ENCODE assay signal across 10 cellular contexts in genomic region chr6:72787521-72788031, GRCh38.
DNase-seq lines count a peak whose midpoint lies in the region; ATAC-seq and TF ChIP-seq lines count a peak whose summit lies in the region.
"Had no signal": no experiment of that assay in that cellular context is flagged by ENCODE, and none has a peak within 500 bp of the region (broad histone marks: within the 10 kb centered on the region; RNA-seq: fewer than 3 reads in every experiment).

No MANE protein-coding gene starts in this region.

- no peak overlapping the region for H3K4me3 Mint-ChIP-seq in activated CD4-positive, alpha-beta T cell treated with anti-CD3 and anti-CD28 coated beads, Interleukin-2, amount 10 ng/mL, durations not matched to agents 24 days and 14 days
- no peak overlapping the region for H3K4me3 Mint-ChIP-seq in type B pancreatic cell
- H3K4me3 Mint-ChIP-seq: nephron had no signal

- no peaks in the 10 kb centered on the region for H3K36me3 Mint-ChIP-seq in activated CD4-positive, alpha-beta T cell treated with anti-CD3 and anti-CD28 coated beads, Interleukin-2, amount 10 ng/mL, durations not matched to agents 24 days and 14 days (ENCODE audit: low read depth)
- H3K36me3 Mint-ChIP-seq in type B pancreatic cell = no peaks in the 10 kb centered on the region

- H3K9me3 Mint-ChIP-seq in activated CD4-positive, alpha-beta T cell treated with anti-CD3 and anti-CD28 coated beads, Interleukin-2, amount 10 ng/mL, durations not matched to agents 24 days and 14 days = no peaks in the 10 kb centered on the region
- H3K9me3 Mint-ChIP-seq in type B pancreatic cell = no peaks in the 10 kb centered on the region
- H3K9me3 Mint-ChIP-seq: nephron had no signal

- no peaks in the 10 kb centered on the region for H3K27me3 Mint-ChIP-seq in activated CD4-positive, alpha-beta T cell treated with anti-CD3 and anti-CD28 coated beads, Interleukin-2, amount 10 ng/mL, durations not matched to agents 24 days and 14 days
- no peaks in the 10 kb centered on the region for H3K27me3 Mint-ChIP-seq in type B pancreatic cell

- no peak overlapping the region for H3K27ac Mint-ChIP-seq in activated CD4-positive, alpha-beta T cell treated with anti-CD3 and anti-CD28 coated beads, Interleukin-2, amount 10 ng/mL, durations not matched to agents 24 days and 14 days
- peak overlapping the region; percentile 57 for H3K27ac Mint-ChIP-seq in type B pancreatic cell
- H3K27ac Mint-ChIP-seq: nephron had no signal

- ATAC-seq in HG03045 (IDR thresholded peaks at IDR 0.05; ENCODE audit: unreplicated experiment) (no peak), GM21360 (IDR thresholded peaks at IDR 0.05; ENCODE audit: unreplicated experiment) (no peak)

- intact Hi-C loops in activated CD4-positive, alpha-beta T cell treated with anti-CD3 and anti-CD28 coated beads, Interleukin-2, amount 10 ng/mL, durations not matched to agents 24 days and 14 days (cut with micrococcal nuclease) = no loop called here

- no peak for TF ChIP-seq CTCF in type B pancreatic cell (conservative IDR thresholded peaks at IDR 0.05)

- H3K4me1 Mint-ChIP-seq in activated CD4-positive, alpha-beta T cell treated with anti-CD3 and anti-CD28 coated beads, Interleukin-2, amount 10 ng/mL, durations not matched to agents 24 days and 14 days = no peaks in the 10 kb centered on the region
- no peaks in the 10 kb centered on the region for H3K4me1 Mint-ChIP-seq in type B pancreatic cell (ENCODE audit: unreplicated experiment)
- H3K4me1 Mint-ChIP-seq: nephron had no signal

- peak; percentile 27 for DNase-seq in activated CD4-positive, alpha-beta T cell treated with anti-CD3 and anti-CD28 coated beads, Interleukin-2, amount 10 ng/mL, durations not matched to agents 24 days and 14 days
- DNase-seq in activated CD4-positive, alpha-beta T cell treated with anti-CD3 and anti-CD28 coated beads for 48 hours = no peak
- DNase-seq in SK-N-DZ (ENCODE audit: low spot score) = peak; percentile 61
- DNase-seq in glomerular visceral epithelial cell (ENCODE audit: extremely low spot score) = peak; percentile 64
- no peak for DNase-seq in type B pancreatic cell (ENCODE audit: extremely low spot score, unreplicated experiment)
- no peak for DNase-seq in NCI-H146 treated with DMSO at 0.1 percent for 48 hours (lab: John Stamatoyannopoulos, UW; ENCODE audit: unreplicated experiment)
- DNase-seq: dorsolateral prefrontal cortex had no signal

Comparison
In these comparisons a context has a peak if more than half of its experiments do, and no peak if none do; other contexts are left out.
1. DNase-seq: peak in activated CD4-positive, alpha-beta T cell treated with anti-CD3 and anti-CD28 coated beads, Interleukin-2, amount 10 ng/mL, durations not matched to agents 24 days and 14 days (single experiment), SK-N-DZ (single experiment) and glomerular visceral epithelial cell (single experiment); none in activated CD4-positive, alpha-beta T cell treated with anti-CD3 and anti-CD28 coated beads for 48 hours (single experiment), type B pancreatic cell (single experiment) and NCI-H146 treated with DMSO at 0.1 percent for 48 hours (single experiment).